In genomic region chr4:139281212-139281611, GRCh38 we compare ENCODE assay signal across 19 cellular contexts. TPM values are rescaled to one million over a fixed set of nuclear protein-coding genes. Genes with fewer than 3 reads are reported as not detected.
DNase-seq lines count a peak whose midpoint lies in the region; ATAC-seq and TF ChIP-seq lines count a peak whose summit lies in the region.
"Had no signal": no experiment of that assay in that cellular context is flagged by ENCODE, and none has a peak within 500 bp of the region (broad histone marks: within the 10 kb centered on the region; RNA-seq: fewer than 3 reads in every experiment).

No MANE protein-coding gene starts in this region.

- ATAC-seq in T-cell (replicated peaks in 1 of 4) (no peak), sciatic nerve (no peak)
- ATAC-seq: stimulated activated naive CD8-positive, alpha-beta T cell treated with anti-CD3 and anti-CD28 coated beads, Interleukin-15, Interleukin-2, amounts not matched to agents 100 U/mL and 50 U/mL, for 24 hours had no signal

- peaks cover 25 to 44% of the 10 kb centered on the region in 2 donors for H3K27me3 Mint-ChIP-seq in T-cell
- H3K27me3 Mint-ChIP-seq in immature natural killer cell (ENCODE audit: low read depth in 3 of 3): peaks cover 8 to 25% (median 23%) of the 10 kb centered on the region in 3 donors

- H3K4me3 ChIP-seq in A673 (ENCODE audit: low read depth, low read length, poor library complexity, severe bottlenecking) (no peak overlapping the region), HFF-Myc (replicated peaks; ENCODE audit: low read depth, low read length) (no peak overlapping the region)
- H3K4me3 ChIP-seq: BLaER1 had no signal

- no peak overlapping the region for H3K27ac ChIP-seq in A673 (ENCODE audit: low read depth, low read length, poor library complexity, severe bottlenecking)
- H3K27ac ChIP-seq: BLaER1 had no signal

- peaks cover 0 to 6% (median 4%) of the 10 kb centered on the region in 3 donors for H3K9me3 Mint-ChIP-seq in T-cell
- H3K9me3 Mint-ChIP-seq in immature natural killer cell: peaks cover 0 to 2% (median 0%) of the 10 kb centered on the region in 6 donors

- H3K27me3 ChIP-seq in A673 (replicated peaks; ENCODE audit: insufficient read depth, low read depth, low read length, poor library complexity): no peaks in the 10 kb centered on the region
- H3K27me3 ChIP-seq: BLaER1 had no signal

- H3K4me1 ChIP-seq in A673 (ENCODE audit: insufficient read depth, low read length, poor library complexity, severe bottlenecking): peaks cover 4% of the 10 kb centered on the region

- H3K36me3 ChIP-seq in A673 (ENCODE audit: insufficient read depth, low read length, poor library complexity, severe bottlenecking): no peaks in the 10 kb centered on the region

- H3K27ac Mint-ChIP-seq in T-cell (no peak overlapping the region), immature natural killer cell (no peak overlapping the region)

- POLR2A ChIA-PET in A673 (lab: Charles Lee; ENCODE audit: low non-redundant PET): no interaction called here
- POLR2A ChIA-PET in T-cell (lab: Charles Lee): interaction anchor here in 1 of 2 donors (0.6 kb wide), 1 partner anchor 263 kb away, joined by 3 read pairs; no protein-coding TSS in a partner anchor

- H3K4me3 Mint-ChIP-seq in T-cell: peak overlapping the region in 2 of 3 donors; percentile 14 to 17
- peak overlapping the region in 3 of 5 donors; percentile 3 to 48 (median 19) for H3K4me3 Mint-ChIP-seq in immature natural killer cell

- H3K9me3 ChIP-seq in A673 (ENCODE audit: low read depth, low read length, poor library complexity, severe bottlenecking): peaks cover 4% of the 10 kb centered on the region

- intact Hi-C loops in A673 (cut with micrococcal nuclease; ENCODE audit: unreplicated experiment) (no loop called here), sciatic nerve (cut with DNase I) (no loop called here)

- CTCF ChIA-PET in A673 (lab: Charles Lee): no interaction called here
- CTCF ChIA-PET in T-cell (lab: Charles Lee): interaction anchor here (0.7 kb wide), 2 partner anchors 15 to 95 kb away, joined by 3 to 5 read pairs; no protein-coding TSS in a partner anchor

- no TSS peak for BruUV-seq in A673 (replicated peaks; lab: Mats Ljungman, UMichigan)

- TF ChIP-seq CTCF in A673 (conservative IDR thresholded peaks at IDR 0.05; ENCODE audit: low read depth, low read length): peak; percentile 39
- peak; percentile 6 for TF ChIP-seq CTCF in HFF-Myc (IDR thresholded peaks at IDR 0.05; ENCODE audit: low read depth, low read length, missing control alignments)

- DNase-seq in A673 (ENCODE audit: low spot score) (no peak), HFF-Myc (ENCODE audit: extremely low read depth, low read depth) (no peak), T-cell (no peak), immature natural killer cell (no peak), sciatic nerve (ENCODE audit: low spot score) (no peak), NCI-H1930 (lab: John Stamatoyannopoulos, UW) (no peak), amniotic stem cell (lab: John Stamatoyannopoulos, UW) (no peak)
- DNase-seq in stimulated activated CD4-positive, alpha-beta T cell treated with anti-CD3 and anti-CD28 coated beads, Interleukin-1b, Interleukin-23, amount 100 ng/mL, for 48 hours: no peak
- DNase-seq: activated CD4-positive, CD25-positive, alpha-beta regulatory T cell; activated T-cell treated with anti-CD3 and anti-CD28 coated beads for 4 hours; aorta; GF-D8; hypothalamus; NCI-H524 treated with DMSO at 0.1 percent for 48 hours; posterior cingulate gyrus; stimulated activated CD4-positive, alpha-beta T cell treated with anti-CD3 and anti-CD28 coated beads, Interleukin-2, amount 100 ng/mL, for 48 hours; stimulated activated naive CD8-positive, alpha-beta T cell treated with anti-CD3 and anti-CD28 coated beads, Interleukin-15, Interleukin-2, amounts not matched to agents 100 U/mL and 50 U/mL, for 24 hours had no signal

- peaks cover 7% of the 10 kb centered on the region for H3K36me3 Mint-ChIP-seq in T-cell
- peaks cover 0 to 7% (median 0%) of the 10 kb centered on the region in 3 donors for H3K36me3 Mint-ChIP-seq in immature natural killer cell

- H3K4me1 Mint-ChIP-seq in T-cell (peaks cover 19 to 20% (median 20%) of the 10 kb centered on the region in 3 donors), immature natural killer cell (peaks cover 20 to 23% of the 10 kb centered on the region in 2 donors)

RNA-seq across cellular contexts. Expression of gene MGARP, which starts 1.2 kb away (rescaled TPM):
- total RNA-seq in A673 (2021): 6.0 and 6.9 TPM in 2 replicates
- under 1 TPM in 4 of 5 donors, not detected in 1; 0.25 to 0.61 (median 0.39) TPM for total RNA-seq in T-cell
- under 1 TPM in 1 of 3 donors, not detected in 2; 0.27 TPM for polyA plus RNA-seq in immature natural killer cell
- 1.4 TPM for total RNA-seq in sciatic nerve
- total RNA-seq: SK-MEL-5 had no signal

RNA-seq across cellular contexts. Expression of gene NAA15, which starts 20.1 kb away (rescaled TPM):
- total RNA-seq in A673 (2021): 105 and 123 TPM in 2 replicates
- 10 to 100 TPM; 45.1 to 64.0 (median 50.7) TPM for total RNA-seq in T-cell
- polyA plus RNA-seq in immature natural killer cell: 10 to 100 TPM; 19.6 to 33.9 (median 22.1) TPM
- total RNA-seq in sciatic nerve: 41.9 TPM

RNA-seq across cellular contexts. Expression of gene NDUFC1, which starts 21.1 kb away (rescaled TPM):
- 116 and 117 TPM in 2 replicates for total RNA-seq in A673 (2021)
- total RNA-seq in T-cell: 10 to 100 TPM; 19.6 to 29.1 (median 26.8) TPM
- 10 to 100 TPM; 47.4 to 80.1 (median 77.8) TPM for polyA plus RNA-seq in immature natural killer cell
- total RNA-seq in sciatic nerve: 36.5 TPM
